Comparison of ENCODE assay signal across 9 cellular contexts in the genomic region with DNA sequence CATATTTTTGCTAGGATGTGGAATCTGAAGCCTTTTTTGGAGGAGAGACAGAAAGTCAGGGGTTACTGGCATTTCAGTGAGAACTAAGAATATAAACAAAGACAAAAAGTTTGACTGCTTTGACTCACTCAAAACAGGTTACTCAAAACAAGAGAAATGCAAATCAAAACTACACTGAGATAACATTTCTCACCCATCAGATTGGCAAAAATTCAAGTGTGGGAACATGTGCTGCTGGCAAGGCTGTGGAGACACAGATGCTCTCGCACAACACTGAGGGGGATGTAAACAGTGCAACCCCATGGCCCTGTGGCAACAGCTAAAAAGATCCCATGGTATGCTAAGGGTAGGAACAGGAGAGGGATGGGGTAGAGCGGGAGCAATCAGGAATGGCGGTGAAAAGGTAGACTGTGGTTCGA.
DNase-seq lines count a peak whose midpoint lies in the region; ATAC-seq and TF ChIP-seq lines count a peak whose summit lies in the region.
"Had no signal": no experiment of that assay in that cellular context is flagged by ENCODE, and none has a peak within 500 bp of the region (broad histone marks: within the 10 kb centered on the region; RNA-seq: fewer than 3 reads in every experiment).

No MANE protein-coding gene starts in this region.

- H3K27ac ChIP-seq in prostate gland = no peak overlapping the region
- no peak overlapping the region for H3K27ac ChIP-seq in WERI-Rb-1

- peak; percentile 70 for ATAC-seq in GM18909 (IDR thresholded peaks at IDR 0.05; ENCODE audit: poor library complexity, unreplicated experiment)
- peak; percentile 75 for ATAC-seq in HG03045 (IDR thresholded peaks at IDR 0.05; ENCODE audit: unreplicated experiment)

- DNase-seq in AG10803 (ENCODE audit: low read depth) = peak; percentile 12
- DNase-seq in adipocyte (ENCODE audit: low read depth) = peak; percentile 22
- no peak for DNase-seq in prostate gland (ENCODE audit: low spot score)
- DNase-seq in T-helper 9 cell = no peak
- DNase-seq in WERI-Rb-1 = no peak
- no peak for DNase-seq in NCI-H345 (lab: John Stamatoyannopoulos, UW)
- DNase-seq: mucosa of descending colon had no signal

- intact Hi-C loops in prostate gland (cut with DNase I) = no loop called here

- no peak for TF ChIP-seq CTCF in AG10803 (conservative IDR thresholded peaks at IDR 0.05; ENCODE audit: low read length)
- no peak for TF ChIP-seq CTCF in prostate gland (IDR thresholded peaks at IDR 0.05)
- TF ChIP-seq CTCF in WERI-Rb-1 (IDR thresholded peaks at IDR 0.05; ENCODE audit: low read depth, low read length) = no peak

- H3K4me3 ChIP-seq in AG10803 (ENCODE audit: low read length) (no peak overlapping the region), adipocyte (ENCODE audit: low read length) (no peak overlapping the region), prostate gland (no peak overlapping the region), WERI-Rb-1 (ENCODE audit: low read depth, low read length) (no peak overlapping the region)
- H3K4me3 ChIP-seq: mucosa of descending colon had no signal

- WGBS in prostate gland = 67% methylated on average over 4 of the region's 4 CpGs

- H3K27me3 ChIP-seq in adipocyte (replicated peaks; ENCODE audit: control insufficient read depth, insufficient read depth, low read length) (no peaks in the 10 kb centered on the region), prostate gland (replicated peaks; ENCODE audit: insufficient read depth) (no peaks in the 10 kb centered on the region), WERI-Rb-1 (ENCODE audit: insufficient read depth, low read depth, severe bottlenecking) (no peaks in the 10 kb centered on the region)

- H3K36me3 ChIP-seq in adipocyte (ENCODE audit: control insufficient read depth, insufficient read depth, low read length, severe bottlenecking) (no peaks in the 10 kb centered on the region), prostate gland (no peaks in the 10 kb centered on the region), WERI-Rb-1 (no peaks in the 10 kb centered on the region)

- TF ChIP-seq POLR2A in prostate gland (IDR thresholded peaks at IDR 0.05) = no peak

- H3K4me1 ChIP-seq in adipocyte (ENCODE audit: control insufficient read depth, insufficient read depth, low read length) (peaks cover 9% of the 10 kb centered on the region), prostate gland (replicated peaks) (no peaks in the 10 kb centered on the region)

- H3K9me3 ChIP-seq in adipocyte (ENCODE audit: control insufficient read depth, low read length) (no peaks in the 10 kb centered on the region), prostate gland (no peaks in the 10 kb centered on the region), WERI-Rb-1 (ENCODE audit: severe bottlenecking) (no peaks in the 10 kb centered on the region)
- H3K9me3 ChIP-seq: mucosa of descending colon had no signal

- H3K9ac ChIP-seq in adipocyte (ENCODE audit: low read length) = no peak overlapping the region

Comparison
In these comparisons a context has a peak if more than half of its experiments do, and no peak if none do; other contexts are left out.
1. DNase-seq: peak in AG10803 (single experiment) and adipocyte (single experiment); none in prostate gland (single experiment), T-helper 9 cell (single experiment), WERI-Rb-1 (single experiment) and NCI-H345 (single experiment).